8 cellular contexts compared by ENCODE assay signal in the genomic region with DNA sequence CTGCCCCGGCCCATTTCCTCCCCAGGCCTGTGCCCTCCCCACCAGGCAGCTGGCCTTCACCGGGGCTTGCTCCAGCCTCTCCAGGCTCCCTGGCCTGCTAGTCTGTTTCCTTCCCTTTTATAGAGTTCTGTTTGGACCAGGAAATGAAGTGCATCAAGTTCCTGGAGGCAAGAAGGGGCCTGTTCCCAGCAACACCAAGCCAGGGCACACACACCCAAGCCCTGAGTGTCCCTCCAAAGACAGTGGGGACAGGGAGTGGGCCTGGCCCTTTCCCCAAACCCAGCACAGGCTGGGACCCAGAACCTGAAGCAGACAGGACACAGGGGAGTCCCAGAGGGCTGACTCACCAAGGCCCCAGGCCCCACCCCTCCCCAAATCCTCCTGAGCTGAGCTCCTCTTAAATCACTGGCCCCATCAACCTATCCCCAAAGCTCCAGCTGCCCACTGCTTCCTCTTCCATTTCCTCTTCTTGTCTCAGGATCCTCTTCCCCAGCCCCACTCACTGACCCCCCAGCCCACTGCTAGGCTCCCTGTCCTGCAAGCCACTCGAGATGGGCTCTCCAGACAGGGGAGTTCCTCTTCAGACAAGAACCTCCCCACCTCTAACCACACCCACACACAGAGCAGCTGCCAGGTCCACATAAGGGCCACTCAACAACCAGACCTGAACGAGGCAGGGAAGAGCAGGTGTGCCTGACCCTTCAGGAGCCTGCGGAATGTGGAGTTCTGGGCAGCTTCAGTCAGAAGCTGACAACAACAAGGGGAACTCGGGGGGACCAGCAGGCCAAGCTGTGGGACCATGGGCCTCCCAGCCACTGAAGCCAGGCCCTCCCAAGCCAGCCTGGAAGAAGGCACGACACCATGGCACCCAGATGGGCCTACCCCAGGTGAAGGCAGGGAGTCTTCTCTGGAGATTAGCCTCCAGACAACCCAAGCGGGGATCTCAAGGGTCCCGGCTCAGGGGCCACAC.
DNase-seq lines count a peak whose midpoint lies in the region; ATAC-seq, FAIRE-seq and TF ChIP-seq lines count a peak whose summit lies in the region.

No MANE protein-coding gene starts in this region.

- no peak overlapping the region for H2BK5ac ChIP-seq in H9 (ENCODE audit: insufficient read length, low read length)

- H3K79me1 ChIP-seq in H9 (ENCODE audit: insufficient read depth, low read depth, low read length, poor library complexity, severe bottlenecking) = no peaks in the 10 kb centered on the region

- no peaks in the 10 kb centered on the region; the same call in none of the 2 replicates for H3K27me3 Mint-ChIP-seq in H9 (ENCODE audit: low read depth)

- H3K27ac ChIP-seq in H9 (ENCODE audit: insufficient read length, low read depth, low read length) = no peak overlapping the region
- peak overlapping the region; percentile 93 for H3K27ac ChIP-seq in RWPE1
- peak overlapping the region; percentile 96 for H3K27ac ChIP-seq in right cardiac atrium (ENCODE audit: low read length)
- peak overlapping the region; percentile 25 to 86 (median 79) for H3K27ac ChIP-seq in spleen

- no peak for DNase-seq in H9
- DNase-seq in RWPE1 (ENCODE audit: low spot score) = no peak
- peak; percentile 62 to 83 (median 81) for DNase-seq in right cardiac atrium
- no peak for DNase-seq in spleen
- DNase-seq in LoVo (ENCODE audit: low spot score) = no peak
- no peak for DNase-seq in GM12892 (ENCODE audit: insufficient read length)

- H3K4me3 Mint-ChIP-seq in H9 = no peak overlapping the region

- intact Hi-C loops in right cardiac atrium (cut with DNase I) = no loop called here
- intact Hi-C loops in spleen (cut with DNase I; ENCODE audit: low total_unique reads) = no loop called here

- H3K4me1 ChIP-seq in H9 (ENCODE audit: insufficient read depth, low read length) (0 out of 2 replicates have a peak, but pooled peaks cover 1% of the 10 kb centered on the region), right cardiac atrium (ENCODE audit: control insufficient read depth, insufficient read depth, low read length) (peaks cover 65% of the 10 kb centered on the region), spleen (peaks cover 57 to 100% (median 82%) of the 10 kb centered on the region in 6 donors)

- FAIRE-seq in GM12892 (lab: Jason Lieb, UNC) = no peak

- H3T11ph ChIP-seq in H9 (ENCODE audit: low read length) = no peak overlapping the region

- no peaks in the 10 kb centered on the region for H3K9me3 ChIP-seq in H9 (ENCODE audit: control insufficient read depth, low read depth, low read length)
- no peaks in the 10 kb centered on the region for H3K9me3 ChIP-seq in right cardiac atrium (ENCODE audit: control insufficient read depth, low read length)
- H3K9me3 ChIP-seq in spleen = no peaks in the 10 kb centered on the region

- peak overlapping the region; percentile 26 to 79 (median 50); a peak in 2 of 7 replicates for H3K27ac Mint-ChIP-seq in H9

- H2AK5ac ChIP-seq in H9 (ENCODE audit: insufficient read length, low read length) = no peak overlapping the region

- H3K4me1 Mint-ChIP-seq in H9 = peaks cover 21 to 33% of the 10 kb centered on the region in 2 experiments

- no peak overlapping the region for H2AFZ ChIP-seq in H9 (ENCODE audit: low read length)

- H2BK120ac ChIP-seq in H9 (ENCODE audit: low read depth, low read length, poor library complexity, severe bottlenecking) = no peak overlapping the region

- H4K91ac ChIP-seq in H9 (ENCODE audit: insufficient read length, low read depth, low read length) = no peak overlapping the region

- no peak overlapping the region for H4K5ac ChIP-seq in H9 (ENCODE audit: insufficient read length, low read depth, low read length)

- POLR2A ChIA-PET in RWPE1 (lab: Yijun Ruan, JAX; ENCODE audit: low non-redundant PET) = no interaction called here

- no peaks in the 10 kb centered on the region for H3K79me2 ChIP-seq in H9 (ENCODE audit: insufficient read depth, low read length)

- H3K23me2 ChIP-seq in H9 (ENCODE audit: insufficient read length, low read depth, low read length, poor library complexity, severe bottlenecking) = no peaks in the 10 kb centered on the region

- ATAC-seq in right cardiac atrium = peak; percentile 41 to 55
- ATAC-seq in HG02938 (IDR thresholded peaks at IDR 0.05; ENCODE audit: unreplicated experiment) = no peak
- ATAC-seq in GM18505 (IDR thresholded peaks at IDR 0.05; ENCODE audit: unreplicated experiment) = no peak

- H2BK12ac ChIP-seq in H9 (ENCODE audit: insufficient read length, low read depth, low read length) = no peak overlapping the region

- H3K14ac ChIP-seq in H9 (ENCODE audit: insufficient read depth, low read length) = no peak overlapping the region; the same call in 1 of the 2 replicates

- H3K4ac ChIP-seq in H9 (ENCODE audit: low read depth, low read length) = no peak overlapping the region

- H3K18ac ChIP-seq in H9 (ENCODE audit: insufficient read length, low read depth, low read length) = no peak overlapping the region

- H3K36me3 Mint-ChIP-seq in H9 (ENCODE audit: insufficient read depth in 1 of 3, low read depth in 3 of 3) = no peaks in the 10 kb centered on the region; a peak in 1 of 7 replicates

- H4K8ac ChIP-seq in H9 (replicated peaks; ENCODE audit: insufficient read length, low read depth, low read length) = no peak overlapping the region

- peaks cover 0 to 10% (median 0%) of the 10 kb centered on the region in 6 donors for H3K36me3 ChIP-seq in spleen

- TF ChIP-seq CTCF in H9 (conservative IDR thresholded peaks at IDR 0.05) (no peak), RWPE1 (conservative IDR thresholded peaks at IDR 0.05; ENCODE audit: low read depth) (no peak), spleen (IDR thresholded peaks at IDR 0.05 in 8 of 11, conservative IDR thresholded peaks at IDR 0.05 in 3 of 11) (no peak)

- no peak overlapping the region for H2BK15ac ChIP-seq in H9 (ENCODE audit: low read depth, low read length)

- TF ChIP-seq POLR2A in spleen (IDR thresholded peaks at IDR 0.05) (no peak), GM12892 (IDR thresholded peaks at IDR 0.05; ENCODE audit: low read depth, low read length) (no peak), GM18505 (IDR thresholded peaks at IDR 0.05; ENCODE audit: borderline replicate concordance, extremely low read depth, insufficient read depth, insufficient read length) (no peak)

- H3K23ac ChIP-seq in H9 (ENCODE audit: insufficient read length, low read depth, low read length) = no peak overlapping the region

- no peaks in the 10 kb centered on the region for H4K20me1 ChIP-seq in H9 (ENCODE audit: control insufficient read depth, insufficient read depth, insufficient read length)

- H3K27me3 ChIP-seq in H9 (ENCODE audit: insufficient read depth, low read length) (no peaks in the 10 kb centered on the region), right cardiac atrium (ENCODE audit: control insufficient read depth, insufficient read depth) (no peaks in the 10 kb centered on the region), spleen (replicated peaks in 1 of 7) (no peaks in the 10 kb centered on the region)

- H3K9ac ChIP-seq in H9 (ENCODE audit: extremely low read depth, insufficient read length, low read length) = no peak overlapping the region

- H3K56ac ChIP-seq in H9 (ENCODE audit: insufficient read length, low read depth, low read length) = no peak overlapping the region

- WGBS in H9 (ENCODE audit: extremely low coverage, insufficient read length, low lambda C conversion rate) = no CpG with 5 or more reads among the region's 9 CpGs
- 51% methylated on average over 9 of the region's 9 CpGs for WGBS in right cardiac atrium
- 47 to 60% (median 51%) methylated on average over 5 to 9 of the region's 9 CpGs for WGBS in spleen, 5 donors

- no peak overlapping the region for H3K4me3 ChIP-seq in right cardiac atrium (ENCODE audit: low read length)
- H3K4me3 ChIP-seq in spleen = no peak overlapping the region

- H3K4me2 ChIP-seq in H9 (ENCODE audit: insufficient read depth, insufficient read length, low read length) = no peak overlapping the region

- no peak overlapping the region for H2BK20ac ChIP-seq in H9 (ENCODE audit: low read depth, low read length, poor library complexity, severe bottlenecking)

- CTCF ChIA-PET in RWPE1 (lab: Yijun Ruan, JAX) = no interaction called here

- no peaks in the 10 kb centered on the region; a peak in 1 of 5 replicates for H3K9me3 Mint-ChIP-seq in H9

Comparison
In these comparisons a context has a peak if more than half of its experiments do, and no peak if none do; other contexts are left out.
1. DNase-seq: peak in right cardiac atrium (3 of 3); none in H9 (single experiment), RWPE1 (single experiment), spleen (single experiment), LoVo (single experiment) and GM12892 (single experiment).
2. ATAC-seq: peak in right cardiac atrium (2 of 2); none in HG02938 (single experiment) and GM18505 (single experiment).